In the genomic region with DNA sequence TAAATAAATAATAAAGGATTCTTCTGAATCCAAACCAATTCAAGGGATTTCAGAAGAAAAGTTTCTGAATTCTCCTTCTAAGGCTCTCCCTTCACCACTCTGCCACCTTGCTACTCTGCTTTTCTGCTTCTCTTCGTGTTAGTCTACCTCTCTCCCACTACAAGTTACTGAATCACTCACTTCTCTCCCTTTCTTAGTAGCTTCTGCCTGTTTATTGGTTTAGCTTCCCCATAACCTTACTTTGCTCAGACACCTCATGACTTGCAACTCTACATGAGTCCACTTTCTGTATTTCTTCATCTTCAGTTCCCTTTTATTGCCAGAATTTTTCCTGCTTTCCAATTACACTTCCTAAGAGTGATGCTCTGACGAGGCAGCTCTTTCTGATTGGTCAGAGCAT, we compare ENCODE assay signal across 1 cellular context.
TF ChIP-seq lines count a peak whose summit lies in the region.

No MANE protein-coding gene starts in this region.

TF ChIP-seq in HepG2, 621 proteins besides CTCF, POLR2A, EP300 and RAD21 (continued from another document):
- TF ChIP-seq, protein P1, sequence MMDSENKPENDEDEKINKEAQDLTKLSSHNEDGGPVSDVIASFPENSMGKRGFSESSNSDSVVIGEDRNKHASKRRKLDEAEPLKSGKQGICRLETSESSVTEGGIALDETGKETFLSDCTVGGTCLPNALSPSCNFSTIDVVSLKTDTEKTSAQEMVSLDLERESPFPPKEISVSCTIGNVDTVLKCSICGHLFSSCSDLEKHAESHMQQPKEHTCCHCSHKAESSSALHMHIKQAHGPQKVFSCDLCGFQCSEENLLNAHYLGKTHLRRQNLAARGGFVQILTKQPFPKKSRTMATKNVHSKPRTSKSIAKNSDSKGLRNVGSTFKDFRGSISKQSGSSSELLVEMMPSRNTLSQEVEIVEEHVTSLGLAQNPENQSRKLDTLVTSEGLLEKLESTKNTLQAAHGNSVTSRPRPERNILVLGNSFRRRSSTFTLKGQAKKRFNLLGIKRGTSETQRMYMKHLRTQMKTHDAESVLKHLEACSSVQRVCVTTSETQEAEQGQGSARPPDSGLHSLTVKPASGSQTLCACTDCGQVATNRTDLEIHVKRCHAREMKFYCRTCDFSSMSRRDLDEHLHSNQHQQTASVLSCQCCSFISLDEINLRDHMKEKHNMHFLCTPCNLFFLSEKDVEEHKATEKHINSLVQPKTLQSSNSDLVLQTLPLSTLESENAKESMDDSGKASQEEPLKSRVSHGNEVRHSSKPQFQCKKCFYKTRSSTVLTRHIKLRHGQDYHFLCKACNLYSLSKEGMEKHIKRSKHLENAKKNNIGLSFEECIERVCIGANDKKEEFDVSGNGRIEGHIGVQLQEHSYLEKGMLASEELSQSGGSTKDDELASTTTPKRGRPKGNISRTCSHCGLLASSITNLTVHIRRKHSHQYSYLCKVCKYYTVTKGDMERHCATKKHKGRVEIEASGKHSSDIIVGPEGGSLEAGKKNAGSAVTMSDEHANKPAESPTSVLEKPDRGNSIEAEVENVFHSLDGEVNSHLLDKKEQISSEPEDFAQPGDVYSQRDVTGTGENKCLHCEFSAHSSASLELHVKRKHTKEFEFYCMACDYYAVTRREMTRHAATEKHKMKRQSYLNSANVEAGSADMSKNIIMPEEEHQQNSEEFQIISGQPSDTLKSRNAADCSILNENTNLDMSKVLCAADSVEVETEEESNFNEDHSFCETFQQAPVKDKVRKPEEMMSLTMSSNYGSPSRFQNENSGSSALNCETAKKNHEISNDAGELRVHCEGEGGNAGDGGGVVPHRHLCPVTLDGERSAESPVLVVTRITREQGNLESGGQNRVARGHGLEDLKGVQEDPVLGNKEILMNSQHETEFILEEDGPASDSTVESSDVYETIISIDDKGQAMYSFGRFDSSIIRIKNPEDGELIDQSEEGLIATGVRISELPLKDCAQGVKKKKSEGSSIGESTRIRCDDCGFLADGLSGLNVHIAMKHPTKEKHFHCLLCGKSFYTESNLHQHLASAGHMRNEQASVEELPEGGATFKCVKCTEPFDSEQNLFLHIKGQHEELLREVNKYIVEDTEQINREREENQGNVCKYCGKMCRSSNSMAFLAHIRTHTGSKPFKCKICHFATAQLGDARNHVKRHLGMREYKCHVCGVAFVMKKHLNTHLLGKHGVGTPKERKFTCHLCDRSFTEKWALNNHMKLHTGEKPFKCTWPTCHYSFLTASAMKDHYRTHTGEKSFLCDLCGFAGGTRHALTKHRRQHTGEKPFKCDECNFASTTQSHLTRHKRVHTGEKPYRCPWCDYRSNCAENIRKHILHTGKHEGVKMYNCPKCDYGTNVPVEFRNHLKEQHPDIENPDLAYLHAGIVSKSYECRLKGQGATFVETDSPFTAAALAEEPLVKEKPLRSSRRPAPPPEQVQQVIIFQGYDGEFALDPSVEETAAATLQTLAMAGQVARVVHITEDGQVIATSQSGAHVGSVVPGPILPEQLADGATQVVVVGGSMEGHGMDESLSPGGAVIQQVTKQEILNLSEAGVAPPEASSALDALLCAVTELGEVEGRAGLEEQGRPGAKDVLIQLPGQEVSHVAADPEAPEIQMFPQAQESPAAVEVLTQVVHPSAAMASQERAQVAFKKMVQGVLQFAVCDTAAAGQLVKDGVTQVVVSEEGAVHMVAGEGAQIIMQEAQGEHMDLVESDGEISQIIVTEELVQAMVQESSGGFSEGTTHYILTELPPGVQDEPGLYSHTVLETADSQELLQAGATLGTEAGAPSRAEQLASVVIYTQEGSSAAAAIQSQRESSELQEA (CRISPR knock-in tag; IDR thresholded peaks at IDR 0.05; ENCODE audit: not compliant biosample characterization), result no peak
- TF ChIP-seq RXRB (CRISPR knock-in tag; IDR thresholded peaks at IDR 0.05; ENCODE audit: borderline replicate concordance) (no peak), FOXA3 (CRISPR knock-in tag; IDR thresholded peaks at IDR 0.05) (no peak), SMC3 (IDR thresholded peaks at IDR 0.05; ENCODE audit: low read length) (no peak)
- TF ChIP-seq, protein P2, sequence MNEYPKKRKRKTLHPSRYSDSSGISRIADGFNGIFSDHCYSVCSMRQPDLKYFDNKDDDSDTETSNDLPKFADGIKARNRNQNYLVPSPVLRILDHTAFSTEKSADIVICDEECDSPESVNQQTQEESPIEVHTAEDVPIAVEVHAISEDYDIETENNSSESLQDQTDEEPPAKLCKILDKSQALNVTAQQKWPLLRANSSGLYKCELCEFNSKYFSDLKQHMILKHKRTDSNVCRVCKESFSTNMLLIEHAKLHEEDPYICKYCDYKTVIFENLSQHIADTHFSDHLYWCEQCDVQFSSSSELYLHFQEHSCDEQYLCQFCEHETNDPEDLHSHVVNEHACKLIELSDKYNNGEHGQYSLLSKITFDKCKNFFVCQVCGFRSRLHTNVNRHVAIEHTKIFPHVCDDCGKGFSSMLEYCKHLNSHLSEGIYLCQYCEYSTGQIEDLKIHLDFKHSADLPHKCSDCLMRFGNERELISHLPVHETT (CRISPR knock-in tag; conservative IDR thresholded peaks at IDR 0.05), result no peak
TF ChIP-seq in HepG2: peak in this region for 0.
